6 cellular contexts compared by ENCODE assay signal in the genomic region with DNA sequence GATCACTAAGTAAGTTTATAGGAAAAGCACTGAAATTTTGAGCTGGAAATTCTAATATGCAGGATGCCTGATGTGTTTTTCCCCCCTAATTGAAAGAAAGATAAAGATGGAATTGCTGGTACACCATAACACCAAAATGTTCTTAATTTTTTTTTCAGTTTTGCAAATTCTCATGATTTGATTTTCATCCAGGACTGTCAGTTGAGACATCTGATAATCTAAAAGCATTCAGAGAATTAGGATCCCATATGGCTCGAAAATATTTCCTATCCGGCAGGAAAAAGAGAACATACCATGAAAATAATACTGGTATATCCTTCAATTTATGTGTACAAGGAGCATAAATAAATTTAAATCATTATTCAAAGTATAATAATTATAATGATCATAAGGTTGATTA.
"Had no signal": no experiment of that assay in that cellular context is flagged by ENCODE, and none has a peak within 500 bp of the region (broad histone marks: within the 10 kb centered on the region; RNA-seq: fewer than 3 reads in every experiment).

No MANE protein-coding gene starts in this region.

- H3K27ac ChIP-seq: HL-60 had no signal

- ATAC-seq: HepG2, K562 had no signal

- DNase-seq: IMR-90, KBM-7, KG1 had no signal

- H3K4me3 ChIP-seq: K562 had no signal
